In the genomic region with DNA sequence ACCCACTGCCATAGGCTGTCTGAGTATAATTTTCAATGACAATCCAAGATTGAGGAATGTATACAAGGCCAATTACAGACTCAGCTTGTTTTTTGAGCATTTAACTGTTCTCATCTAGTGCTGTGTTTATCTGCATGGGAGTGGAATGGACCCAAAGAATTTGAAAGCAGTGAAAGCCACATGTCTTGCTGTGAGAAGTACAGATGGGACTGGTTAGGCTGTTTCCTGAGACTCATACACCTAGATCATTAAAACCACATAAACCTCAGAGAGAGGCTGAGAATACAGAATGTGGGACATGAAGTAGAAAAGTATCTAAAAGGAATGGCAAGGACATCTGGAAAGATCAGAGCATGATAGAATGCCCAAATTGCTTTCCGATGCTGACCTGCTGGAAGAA, we compare ENCODE assay signal across 24 cellular contexts.
A peak's percentile ranks its signal among the peaks of the same experiment; 100 is the strongest.
DNase-seq lines count a peak whose midpoint lies in the region; ATAC-seq and TF ChIP-seq lines count a peak whose summit lies in the region.
"Had no signal": no experiment of that assay in that cellular context is flagged by ENCODE, and none has a peak within 500 bp of the region (broad histone marks: within the 10 kb centered on the region; RNA-seq: fewer than 3 reads in every experiment).

No MANE protein-coding gene starts in this region.

- H3K4me1 ChIP-seq in hepatocyte (ENCODE audit: insufficient read depth) = no peaks in the 10 kb centered on the region
- no peaks in the 10 kb centered on the region for H3K4me1 ChIP-seq in right lobe of liver
- H3K4me1 ChIP-seq: breast epithelium, upper lobe of right lung had no signal

- TF ChIP-seq CTCF in astrocyte of the cerebellum (IDR thresholded peaks at IDR 0.05; ENCODE audit: low read depth, low read length, missing control alignments) (no peak), hepatocyte (IDR thresholded peaks at IDR 0.05; ENCODE audit: poor library complexity) (no peak), right lobe of liver (IDR thresholded peaks at IDR 0.05) (no peak)

- no peak overlapping the region for H3K27ac Mint-ChIP-seq in activated CD4-positive, alpha-beta memory T cell treated with anti-CD3 and anti-CD28 coated beads for 36 hours
- H3K27ac Mint-ChIP-seq: activated naive CD8-positive, alpha-beta T cell treated with anti-CD3 and anti-CD28 coated beads, Interleukin-2, amount 50 U/mL, for 24 hours; CD4-positive, alpha-beta memory T cell; naive B cell; WTC11 had no signal

- no peaks in the 10 kb centered on the region for H3K36me3 Mint-ChIP-seq in activated CD4-positive, alpha-beta memory T cell treated with anti-CD3 and anti-CD28 coated beads for 36 hours
- H3K36me3 Mint-ChIP-seq: CD4-positive, alpha-beta memory T cell; naive B cell; WTC11 had no signal

- H3K4me1 Mint-ChIP-seq in activated CD4-positive, alpha-beta memory T cell treated with anti-CD3 and anti-CD28 coated beads for 36 hours (ENCODE audit: low read depth) = no peaks in the 10 kb centered on the region
- H3K4me1 Mint-ChIP-seq: activated naive CD8-positive, alpha-beta T cell treated with anti-CD3 and anti-CD28 coated beads, Interleukin-2, amount 50 U/mL, for 24 hours; CD4-positive, alpha-beta memory T cell; naive B cell had no signal

- H3K9me3 ChIP-seq in hepatocyte (ENCODE audit: low read depth) (no peaks in the 10 kb centered on the region), right lobe of liver (no peaks in the 10 kb centered on the region)
- H3K9me3 ChIP-seq: breast epithelium, heart right ventricle, stomach, upper lobe of right lung had no signal

- no peaks in the 10 kb centered on the region for H3K27me3 Mint-ChIP-seq in activated CD4-positive, alpha-beta memory T cell treated with anti-CD3 and anti-CD28 coated beads for 36 hours
- H3K27me3 Mint-ChIP-seq: activated naive CD8-positive, alpha-beta T cell treated with anti-CD3 and anti-CD28 coated beads, Interleukin-2, amount 50 U/mL, for 24 hours; CD4-positive, alpha-beta memory T cell; naive B cell had no signal

- H3K4me3 ChIP-seq in astrocyte of the cerebellum (ENCODE audit: low read depth, low read length) (no peak overlapping the region), hepatocyte (no peak overlapping the region), right lobe of liver (no peak overlapping the region)
- H3K4me3 ChIP-seq: breast epithelium, heart right ventricle, stomach, upper lobe of right lung had no signal

- in situ Hi-C loops in astrocyte of the cerebellum (cut with HindIII; ENCODE audit: low sequenced_read_pairs) = no loop called here

- ATAC-seq in right lobe of liver = no peak
- ATAC-seq: activated naive CD8-positive, alpha-beta T cell treated with anti-CD3 and anti-CD28 coated beads, Interleukin-2, amount 50 U/mL, for 24 hours; heart right ventricle; left lobe of liver; right cardiac atrium; upper lobe of right lung; WTC11 had no signal

- intact Hi-C loops in activated CD4-positive, alpha-beta memory T cell treated with anti-CD3 and anti-CD28 coated beads for 36 hours (cut with micrococcal nuclease) = no loop called here
- intact Hi-C loops in right lobe of liver (cut with DNase I) = no loop called here

- peaks cover 4% of the 10 kb centered on the region for H3K9me3 Mint-ChIP-seq in activated CD4-positive, alpha-beta memory T cell treated with anti-CD3 and anti-CD28 coated beads for 36 hours
- H3K9me3 Mint-ChIP-seq: WTC11 had no signal

- H4K20me1 ChIP-seq in hepatocyte (ENCODE audit: insufficient read depth, poor library complexity, severe bottlenecking) = no peaks in the 10 kb centered on the region

- 89% methylated on average over 1 of the region's 1 CpG for WGBS in hepatocyte (ENCODE audit: low lambda C conversion rate, missing lambda C conversion rate)
- 54% methylated on average over 1 of the region's 1 CpG for WGBS in right lobe of liver (ENCODE audit: insufficient coverage, low coverage, low lambda C conversion rate, missing lambda C conversion rate)

- H3K9me2 ChIP-seq in hepatocyte (replicated peaks; ENCODE audit: insufficient read depth) = no peaks in the 10 kb centered on the region

- no peak for TF ChIP-seq POLR2A in right lobe of liver (IDR thresholded peaks at IDR 0.05)

- no peaks in the 10 kb centered on the region for H3K27me3 ChIP-seq in hepatocyte
- no peaks in the 10 kb centered on the region for H3K27me3 ChIP-seq in right lobe of liver
- H3K27me3 ChIP-seq: breast epithelium, heart right ventricle, stomach, upper lobe of right lung had no signal

- H3K36me3 ChIP-seq in hepatocyte (replicated peaks; ENCODE audit: insufficient read depth, low read depth) (no peaks in the 10 kb centered on the region), right lobe of liver (no peaks in the 10 kb centered on the region)
- H3K36me3 ChIP-seq: breast epithelium, heart right ventricle, stomach, upper lobe of right lung had no signal

- H3K79me2 ChIP-seq in hepatocyte = no peaks in the 10 kb centered on the region

- no peak overlapping the region for H2AFZ ChIP-seq in hepatocyte

- H3K4me3 Mint-ChIP-seq in activated CD4-positive, alpha-beta memory T cell treated with anti-CD3 and anti-CD28 coated beads for 36 hours = no peak overlapping the region
- H3K4me3 Mint-ChIP-seq: activated naive CD8-positive, alpha-beta T cell treated with anti-CD3 and anti-CD28 coated beads, Interleukin-2, amount 50 U/mL, for 24 hours; CD4-positive, alpha-beta memory T cell; naive B cell; WTC11 had no signal

- no peak overlapping the region for H3K4me2 ChIP-seq in hepatocyte

- POLR2A ChIA-PET in activated CD4-positive, alpha-beta memory T cell treated with anti-CD3 and anti-CD28 coated beads for 36 hours (lab: Charles Lee) = no interaction called here

- CTCF ChIA-PET in activated CD4-positive, alpha-beta memory T cell treated with anti-CD3 and anti-CD28 coated beads for 36 hours (lab: Charles Lee) = no interaction called here

- DNase-seq in AG20443 (ENCODE audit: low spot score) (peak; percentile 41), HT1080 (ENCODE audit: low read depth) (peak; percentile 38), astrocyte of the cerebellum (ENCODE audit: low read depth) (peak; percentile 78), hepatocyte (ENCODE audit: low spot score) (no peak), NCI-H2227 treated with DMSO at 0.1 percent for 48 hours (lab: John Stamatoyannopoulos, UW) (no peak), right lobe of liver (no peak)
- DNase-seq in activated CD4-positive, alpha-beta memory T cell treated with anti-CD3 and anti-CD28 coated beads for 36 hours = no peak
- no peak for DNase-seq in activated CD4-positive, alpha-beta T cell treated with anti-CD3 and anti-CD28 coated beads for 4 hours
- DNase-seq: activated CD4-positive, alpha-beta T cell treated with anti-CD3 and anti-CD28 coated beads, Interleukin-2, amount 50 U/mL, for 48 hours; activated naive CD8-positive, alpha-beta T cell treated with anti-CD3 and anti-CD28 coated beads, Interleukin-2, amount 50 U/mL, for 24 hours; CD4-positive, alpha-beta memory T cell; dermis blood vessel endothelial cell; heart right ventricle; naive B cell; NCI-H1417 treated with DMSO at 0.1 percent for 48 hours; NCI-H510A treated with DMSO at 0.1 percent for 48 hours; right cardiac atrium; RPMI8226; stimulated activated CD4-positive, alpha-beta T cell treated with anti-CD3 and anti-CD28 coated beads, Interleukin-12 subunit alpha, Interleukin-12 subunit beta, amount 100 ng/mL, for 4 hours; stomach; upper lobe of right lung had no signal

- H3K27ac ChIP-seq in hepatocyte = peak overlapping the region; percentile 7
- H3K27ac ChIP-seq in right lobe of liver = no peak overlapping the region
- H3K27ac ChIP-seq: breast epithelium, heart right ventricle, stomach, upper lobe of right lung had no signal

Comparison
In these comparisons a context has a peak if more than half of its experiments do, and no peak if none do; other contexts are left out.
1. DNase-seq: peak in AG20443 (single experiment), HT1080 (single experiment) and astrocyte of the cerebellum (single experiment); none in hepatocyte (single experiment), activated CD4-positive, alpha-beta memory T cell treated with anti-CD3 and anti-CD28 coated beads for 36 hours (single experiment), activated CD4-positive, alpha-beta T cell treated with anti-CD3 and anti-CD28 coated beads for 4 hours (0 of 2), NCI-H2227 treated with DMSO at 0.1 percent for 48 hours (single experiment) and right lobe of liver (0 of 3).